Comparison of ENCODE assay signal across 18 cellular contexts in the genomic region with DNA sequence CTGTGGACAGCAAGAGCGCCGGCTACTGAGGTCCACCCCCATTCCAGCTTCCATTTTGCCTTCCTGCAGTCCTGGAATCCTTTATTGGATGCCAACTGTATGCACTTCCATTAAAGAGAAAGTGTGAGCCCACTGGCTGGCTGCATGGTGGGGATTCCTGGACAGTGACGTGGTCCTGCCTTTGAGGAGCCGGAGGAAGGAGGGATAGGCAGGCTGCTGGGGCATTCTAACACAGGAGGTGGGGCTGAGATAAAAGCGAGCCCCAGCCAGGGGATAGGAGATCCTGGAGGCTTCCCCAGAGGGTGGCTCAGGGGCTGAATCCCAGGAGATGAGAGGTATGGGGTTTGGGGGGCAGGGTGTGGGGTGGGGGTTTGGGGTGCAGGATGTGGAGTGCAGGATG.
DNase-seq lines count a peak whose midpoint lies in the region; ATAC-seq and TF ChIP-seq lines count a peak whose summit lies in the region.
"Had no signal": no experiment of that assay in that cellular context is flagged by ENCODE, and none has a peak within 500 bp of the region (broad histone marks: within the 10 kb centered on the region; RNA-seq: fewer than 3 reads in every experiment).

No MANE protein-coding gene starts in this region.

- TF ChIP-seq POLR2A in esophagus muscularis mucosa (IDR thresholded peaks at IDR 0.05; ENCODE audit: low read depth) = no peak

- no peaks in the 10 kb centered on the region for H3K79me2 ChIP-seq in DOHH2 (ENCODE audit: control insufficient read depth, low read length)

- H3K9me2 ChIP-seq in DOHH2 (replicated peaks; ENCODE audit: control insufficient read depth, low read length) = no peaks in the 10 kb centered on the region

- TF ChIP-seq CTCF in DOHH2 (IDR thresholded peaks at IDR 0.05; ENCODE audit: low read depth, low read length, poor library complexity, severe bottlenecking) = no peak
- TF ChIP-seq CTCF in esophagus muscularis mucosa (IDR thresholded peaks at IDR 0.05) = no peak
- no peak for TF ChIP-seq CTCF in psoas muscle (IDR thresholded peaks at IDR 0.05)

- H3K27ac ChIP-seq in DOHH2 (ENCODE audit: low read depth, low read length) = no peak overlapping the region
- no peak overlapping the region for H3K27ac ChIP-seq in neuronal stem cell (replicated peaks; ENCODE audit: low read length)
- H3K27ac ChIP-seq in esophagus muscularis mucosa (replicated peaks in 1 of 4) = no peak overlapping the region
- H3K27ac ChIP-seq in psoas muscle = no peak overlapping the region

- peak overlapping the region; percentile 82 for H4K8ac ChIP-seq in neuronal stem cell (ENCODE audit: low read depth, low read length)

- TF ChIP-seq EP300 in esophagus muscularis mucosa (IDR thresholded peaks at IDR 0.05) = no peak

- H3K4me1 ChIP-seq in DOHH2 (ENCODE audit: control insufficient read depth, low read length) = peaks cover 33% of the 10 kb centered on the region
- H3K4me1 ChIP-seq in neuronal stem cell (ENCODE audit: control insufficient read depth in 2 of 2, insufficient read depth in 1 of 2, low read depth in 1 of 2, low read length in 2 of 2) = no peaks in the 10 kb centered on the region
- no peaks in the 10 kb centered on the region for H3K4me1 ChIP-seq in esophagus muscularis mucosa
- no peaks in the 10 kb centered on the region for H3K4me1 ChIP-seq in psoas muscle
- H3K4me1 ChIP-seq: BE2C, HAP-1 had no signal

- H3K36me3 ChIP-seq in DOHH2 (ENCODE audit: control insufficient read depth, low read length) (no peaks in the 10 kb centered on the region), neuronal stem cell (replicated peaks in 1 of 2; ENCODE audit: control insufficient read depth in 2 of 2, insufficient read depth in 2 of 2, low read length in 2 of 2) (no peaks in the 10 kb centered on the region), esophagus muscularis mucosa (no peaks in the 10 kb centered on the region), psoas muscle (ENCODE audit: insufficient read depth in 1 of 2, low read depth in 1 of 2) (no peaks in the 10 kb centered on the region)
- H3K36me3 ChIP-seq: BE2C, HAP-1 had no signal

- peaks cover 19% of the 10 kb centered on the region for H3K27me3 ChIP-seq in DOHH2 (ENCODE audit: control insufficient read depth, low read length)
- no peaks in the 10 kb centered on the region for H3K27me3 ChIP-seq in neuronal stem cell (ENCODE audit: control insufficient read depth in 3 of 3, insufficient read depth in 3 of 3, low read depth in 1 of 3, low read length in 3 of 3)
- peaks cover 0 to 85% (median 0%) of the 10 kb centered on the region in 4 donors for H3K27me3 ChIP-seq in esophagus muscularis mucosa
- peaks cover 0 to 10% (median 2%) of the 10 kb centered on the region in 3 donors for H3K27me3 ChIP-seq in psoas muscle (ENCODE audit: insufficient read depth in 3 of 3, low read length in 2 of 3)
- H3K27me3 ChIP-seq: BE2C had no signal

- no peak overlapping the region for H4K91ac ChIP-seq in neuronal stem cell (ENCODE audit: low read depth, low read length, poor library complexity)

- no peaks in the 10 kb centered on the region for H3K79me1 ChIP-seq in neuronal stem cell (ENCODE audit: low read depth, low read length)

- no peaks in the 10 kb centered on the region for H3K9me3 ChIP-seq in DOHH2 (ENCODE audit: control insufficient read depth, insufficient read depth, low read length)
- H3K9me3 ChIP-seq in neuronal stem cell (replicated peaks in 1 of 2; ENCODE audit: control insufficient read depth in 2 of 2, insufficient read depth in 1 of 2, low read depth in 1 of 2, low read length in 2 of 2) = no peaks in the 10 kb centered on the region
- no peaks in the 10 kb centered on the region for H3K9me3 ChIP-seq in esophagus muscularis mucosa
- H3K9me3 ChIP-seq in psoas muscle = no peaks in the 10 kb centered on the region
- H3K9me3 ChIP-seq: BE2C, HAP-1 had no signal

- H4K20me1 ChIP-seq in DOHH2 (ENCODE audit: control insufficient read depth, insufficient read depth, low read depth, low read length) = peaks cover 6% of the 10 kb centered on the region; the same call in 1 of the 2 replicates

- no peak for ATAC-seq in psoas muscle

- no peak overlapping the region for H3K9ac ChIP-seq in neuronal stem cell (ENCODE audit: low read depth, low read length, poor library complexity)

- WGBS in neuronal stem cell (ENCODE audit: extremely low coverage in 2 of 2, insufficient read length in 2 of 2, insufficient replicate concordance in 1 of 2), 2 donors = no CpG with 5 or more reads among the region's 5 CpGs
- WGBS in esophagus muscularis mucosa = 74% methylated on average over 5 of the region's 5 CpGs
- WGBS in psoas muscle, 3 donors = 62 to 68% (median 65%) methylated on average over 5 of the region's 5 CpGs

- H2BK15ac ChIP-seq in neuronal stem cell (ENCODE audit: low read length) = no peak overlapping the region

- H2BK12ac ChIP-seq in neuronal stem cell (ENCODE audit: low read length) = no peak overlapping the region

- H2AK5ac ChIP-seq in neuronal stem cell (ENCODE audit: low read depth, low read length) = no peak overlapping the region

- H3K23ac ChIP-seq in neuronal stem cell (ENCODE audit: low read depth, low read length, poor library complexity) = no peak overlapping the region

- H3K18ac ChIP-seq in neuronal stem cell (ENCODE audit: low read length) = no peak overlapping the region

- H3K4me2 ChIP-seq in DOHH2 (ENCODE audit: low read length) = peak overlapping the region; percentile 40
- no peak overlapping the region for H3K4me2 ChIP-seq in neuronal stem cell (ENCODE audit: insufficient read depth, low read length, poor library complexity, severe bottlenecking)

- no peak overlapping the region for H2BK120ac ChIP-seq in neuronal stem cell (ENCODE audit: low read depth, low read length)

- DNase-seq in Daoy (ENCODE audit: low read depth) (peak; percentile 37), SW480 (ENCODE audit: low spot score) (peak; percentile 46), neuronal stem cell (ENCODE audit: low spot score) (no peak), esophagus muscularis mucosa (ENCODE audit: extremely low spot score) (no peak), psoas muscle (no peak)
- DNase-seq in activated CD4-positive, alpha-beta T cell treated with anti-CD3 and anti-CD28 coated beads, Interleukin-2, amount 50 U/mL, for 48 hours = no peak
- DNase-seq: ACHN; BE2C; C1 segment of cervical spinal cord; CD4-positive, CD25-positive, alpha-beta regulatory T cell; CD8-positive, alpha-beta memory T cell; COR-L47; DMS 273 treated with DMSO at 0.1 percent for 48 hours; DMS53; DND-41; GF-D8 had no signal

- intact Hi-C loops in esophagus muscularis mucosa (cut with DNase I) = no loop called here
- intact Hi-C loops in psoas muscle (cut with DNase I) = no loop called here

- H2BK5ac ChIP-seq in neuronal stem cell (ENCODE audit: low read length) = no peak overlapping the region

- H3K14ac ChIP-seq in neuronal stem cell (ENCODE audit: low read length) = no peak overlapping the region

- no peaks in the 10 kb centered on the region for H3F3A ChIP-seq in DOHH2 (ENCODE audit: control insufficient read depth, insufficient read depth)

- no peak overlapping the region for H3K4ac ChIP-seq in neuronal stem cell (ENCODE audit: low read length)

- H3K4me3 ChIP-seq in DOHH2 (ENCODE audit: low read length) (no peak overlapping the region), neuronal stem cell (ENCODE audit: low read length in 2 of 2) (no peak overlapping the region), esophagus muscularis mucosa (no peak overlapping the region), psoas muscle (no peak overlapping the region)
- H3K4me3 ChIP-seq: HAP-1 had no signal

- H2AFZ ChIP-seq in neuronal stem cell (ENCODE audit: low read length) = no peak overlapping the region

Comparison
In these comparisons a context has a peak if more than half of its experiments do, and no peak if none do; other contexts are left out.
1. DNase-seq: peak in Daoy (single experiment) and SW480 (single experiment); none in neuronal stem cell (single experiment), esophagus muscularis mucosa (single experiment), activated CD4-positive, alpha-beta T cell treated with anti-CD3 and anti-CD28 coated beads, Interleukin-2, amount 50 U/mL, for 48 hours (0 of 2) and psoas muscle (0 of 2).